Comparison of ENCODE assay signal across 8 cellular contexts in genomic region chr3:171829841-171830559, GRCh38. TPM values are rescaled to one million over a fixed set of nuclear protein-coding genes. Genes with fewer than 3 reads are reported as not detected.
DNase-seq lines count a peak whose midpoint lies in the region; ATAC-seq and TF ChIP-seq lines count a peak whose summit lies in the region.

No MANE protein-coding gene starts in this region.

- H3K4me1 Mint-ChIP-seq in activated CD4-positive, alpha-beta memory T cell treated with anti-CD3 and anti-CD28 coated beads, Interleukin-2, amount 10 ng/mL, durations not matched to agents 7 days and 5 days: peaks cover 12% of the 10 kb centered on the region
- peaks cover 13% of the 10 kb centered on the region for H3K4me1 Mint-ChIP-seq in activated T-cell treated with anti-CD3 and anti-CD28 coated beads, Interleukin-2, amount 50 U/mL, for 24 hours (ENCODE audit: low read depth)

- H3K4me3 ChIP-seq in heart left ventricle: no peak overlapping the region

- peaks cover 0 to 49% (median 28%) of the 10 kb centered on the region in 12 donors for H3K4me1 ChIP-seq in heart left ventricle

- peak; percentile 60 for DNase-seq in GM04504 (ENCODE audit: low read depth)
- peak; percentile 83 for DNase-seq in HCEC 1CT
- DNase-seq in NCI-H2196 treated with DMSO at 0.1 percent for 48 hours (lab: John Stamatoyannopoulos, UW; ENCODE audit: unreplicated experiment): peak; percentile 33
- peak; percentile 22 for DNase-seq in activated CD4-positive, alpha-beta memory T cell treated with anti-CD3 and anti-CD28 coated beads, Interleukin-2, amount 10 ng/mL, durations not matched to agents 7 days and 5 days
- DNase-seq in heart left ventricle: peak; percentile 84 to 92 (median 88)
- DNase-seq in putamen (ENCODE audit: low spot score): peak; percentile 65
- no peak for DNase-seq in activated T-cell treated with anti-CD3 and anti-CD28 coated beads, Interleukin-2, amount 50 U/mL, for 24 hours
- DNase-seq in NK-92 treated with Interleukin-12 subunit alpha and Interleukin-12 subunit beta, amount 100 ng/mL, for 24 hours (lab: John Stamatoyannopoulos, UW): no peak

- ATAC-seq in heart left ventricle: peak; percentile 92 to 95 (median 93)

- 13 to 16% (median 14%) methylated on average over 6 of the region's 6 CpGs for WGBS in heart left ventricle, 4 donors

- intact Hi-C loops in heart left ventricle (cut with DNase I): loop anchor here in 8 of 10 donors (2.0 to 10.0 kb wide), 14 partner anchors 19 to 505 kb away; partner anchors contain the start of genes FNDC3B (in 4 of the 8) and PLD1 (in 1 of the 8)

- no peaks in the 10 kb centered on the region for H3K9me3 Mint-ChIP-seq in activated CD4-positive, alpha-beta memory T cell treated with anti-CD3 and anti-CD28 coated beads, Interleukin-2, amount 10 ng/mL, durations not matched to agents 7 days and 5 days
- no peaks in the 10 kb centered on the region for H3K9me3 Mint-ChIP-seq in activated T-cell treated with anti-CD3 and anti-CD28 coated beads, Interleukin-2, amount 50 U/mL, for 24 hours

- POLR2A ChIA-PET in activated CD4-positive, alpha-beta memory T cell treated with anti-CD3 and anti-CD28 coated beads, Interleukin-2, amount 10 ng/mL, durations not matched to agents 7 days and 5 days (lab: Charles Lee): no interaction called here

- no peaks in the 10 kb centered on the region for H3K36me3 ChIP-seq in heart left ventricle

- H3K36me3 Mint-ChIP-seq in activated CD4-positive, alpha-beta memory T cell treated with anti-CD3 and anti-CD28 coated beads, Interleukin-2, amount 10 ng/mL, durations not matched to agents 7 days and 5 days (ENCODE audit: low read depth): no peaks in the 10 kb centered on the region
- H3K36me3 Mint-ChIP-seq in activated T-cell treated with anti-CD3 and anti-CD28 coated beads, Interleukin-2, amount 50 U/mL, for 24 hours (ENCODE audit: low read depth): no peaks in the 10 kb centered on the region

- TF ChIP-seq CTCF in heart left ventricle (IDR thresholded peaks at IDR 0.05): peak; percentile 40 to 87 (median 70)

- CTCF ChIA-PET in activated CD4-positive, alpha-beta memory T cell treated with anti-CD3 and anti-CD28 coated beads, Interleukin-2, amount 10 ng/mL, durations not matched to agents 7 days and 5 days (lab: Charles Lee): interaction anchor here (0.9 to 2.8 kb wide), 6 partner anchors 9 to 511 kb away, joined by 3 to 14 read pairs (median 4); partner anchors contain the start of gene PLD1

- no peak overlapping the region for H3K27ac Mint-ChIP-seq in activated CD4-positive, alpha-beta memory T cell treated with anti-CD3 and anti-CD28 coated beads, Interleukin-2, amount 10 ng/mL, durations not matched to agents 7 days and 5 days
- H3K27ac Mint-ChIP-seq in activated T-cell treated with anti-CD3 and anti-CD28 coated beads, Interleukin-2, amount 50 U/mL, for 24 hours: no peak overlapping the region

- H3K27me3 Mint-ChIP-seq in activated CD4-positive, alpha-beta memory T cell treated with anti-CD3 and anti-CD28 coated beads, Interleukin-2, amount 10 ng/mL, durations not matched to agents 7 days and 5 days: peaks cover 12% of the 10 kb centered on the region
- H3K27me3 Mint-ChIP-seq in activated T-cell treated with anti-CD3 and anti-CD28 coated beads, Interleukin-2, amount 50 U/mL, for 24 hours: peaks cover 11% of the 10 kb centered on the region

- TF ChIP-seq POLR2A in heart left ventricle (IDR thresholded peaks at IDR 0.05): no peak

- peak overlapping the region; percentile 32 to 81 (median 50) for H3K27ac ChIP-seq in heart left ventricle

- no peaks in the 10 kb centered on the region for H3K27me3 ChIP-seq in heart left ventricle

- H3K4me3 Mint-ChIP-seq in activated CD4-positive, alpha-beta memory T cell treated with anti-CD3 and anti-CD28 coated beads, Interleukin-2, amount 10 ng/mL, durations not matched to agents 7 days and 5 days: no peak overlapping the region
- no peak overlapping the region for H3K4me3 Mint-ChIP-seq in activated T-cell treated with anti-CD3 and anti-CD28 coated beads, Interleukin-2, amount 50 U/mL, for 24 hours

- no peaks in the 10 kb centered on the region for H3K9me3 ChIP-seq in heart left ventricle

RNA-seq across cellular contexts. Expression of gene TMEM212, which starts 13.1 kb away (rescaled TPM):
- not detected for total RNA-seq in activated CD4-positive, alpha-beta memory T cell treated with anti-CD3 and anti-CD28 coated beads, Interleukin-2, amount 10 ng/mL, durations not matched to agents 7 days and 5 days
- not detected for total RNA-seq in heart left ventricle
- not detected for polyA plus RNA-seq in heart left ventricle

RNA-seq across cellular contexts. Expression of gene PLD1, which starts 19.7 kb away (rescaled TPM):
- 1 to 10 TPM; 3.1 to 4.1 TPM for total RNA-seq in activated CD4-positive, alpha-beta memory T cell treated with anti-CD3 and anti-CD28 coated beads, Interleukin-2, amount 10 ng/mL, durations not matched to agents 7 days and 5 days
- 100 to 1,000 TPM in 1 of 9 donors, 10 to 100 TPM in 8; 44.5 to 106 (median 61.4) TPM for total RNA-seq in heart left ventricle
- polyA plus RNA-seq in heart left ventricle: 10 to 100 TPM; 12.3 to 33.2 TPM

Comparison
In these comparisons a context has a peak if more than half of its experiments do, and no peak if none do; other contexts are left out.
1. DNase-seq: peak in GM04504 (single experiment), HCEC 1CT (single experiment), NCI-H2196 treated with DMSO at 0.1 percent for 48 hours (single experiment), activated CD4-positive, alpha-beta memory T cell treated with anti-CD3 and anti-CD28 coated beads, Interleukin-2, amount 10 ng/mL, durations not matched to agents 7 days and 5 days (single experiment), heart left ventricle (5 of 5) and putamen (single experiment); none in activated T-cell treated with anti-CD3 and anti-CD28 coated beads, Interleukin-2, amount 50 U/mL, for 24 hours (single experiment) and NK-92 treated with Interleukin-12 subunit alpha and Interleukin-12 subunit beta, amount 100 ng/mL, for 24 hours (single experiment).
2. RNA of gene PLD1, which starts 19.7 kb away (total RNA-seq): 44.5 to 106 TPM in heart left ventricle; 3.1 to 4.1 TPM in activated CD4-positive, alpha-beta memory T cell treated with anti-CD3 and anti-CD28 coated beads, Interleukin-2, amount 10 ng/mL, durations not matched to agents 7 days and 5 days; every median in the first group is over 4 times any median in the second.